In the genomic region with DNA sequence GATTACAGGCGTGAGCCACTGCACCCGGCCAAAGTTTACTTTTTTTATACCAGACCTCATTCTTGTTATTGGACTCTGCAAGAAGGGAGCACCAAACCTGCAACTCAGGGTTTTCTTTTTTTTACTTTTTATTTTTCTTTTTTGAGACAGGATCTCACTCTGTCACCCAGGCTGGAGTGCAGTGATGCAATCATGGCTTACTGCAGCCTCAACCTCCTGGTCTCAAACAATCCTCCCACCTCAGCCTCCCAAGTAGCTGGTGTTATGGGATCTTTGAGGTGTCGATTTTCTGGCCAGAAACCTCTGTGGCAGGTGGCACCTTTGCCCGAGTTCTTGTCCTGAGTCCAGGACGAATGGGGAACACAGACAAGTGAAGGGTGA, we compare ENCODE assay signal across 1 cellular context.
TF ChIP-seq lines count a peak whose summit lies in the region.

No MANE protein-coding gene starts in this region.

TF ChIP-seq in HepG2, 621 proteins besides CTCF, POLR2A, EP300 and RAD21:
- TF ChIP-seq ZSCAN25 (CRISPR knock-in tag; IDR thresholded peaks at IDR 0.05), result 0 out of 2 replicates have a peak, but pooled peaks have one; percentile 46
- no peak for TF ChIP-seq DMAP1 (CRISPR knock-in tag; IDR thresholded peaks at IDR 0.05)
- 0 out of 2 replicates have a peak, but pooled peaks have one; percentile 30 for TF ChIP-seq GLI4 (CRISPR knock-in tag; IDR thresholded peaks at IDR 0.05; ENCODE audit: borderline replicate concordance)
- TF ChIP-seq ZNF720 (CRISPR knock-in tag; IDR thresholded peaks at IDR 0.05), result no peak
- peak; percentile 41; the same call in 1 of the 2 replicates for TF ChIP-seq CEBPG (CRISPR knock-in tag; IDR thresholded peaks at IDR 0.05)
- no peak for TF ChIP-seq CC2D1A (CRISPR knock-in tag; IDR thresholded peaks at IDR 0.05)
- TF ChIP-seq TBP (CRISPR knock-in tag; IDR thresholded peaks at IDR 0.05), result no peak
- 0 out of 2 replicates have a peak, but pooled peaks have one; percentile 12 for TF ChIP-seq HDAC1 (CRISPR knock-in tag; IDR thresholded peaks at IDR 0.05)
- no peak for TF ChIP-seq CHD2 (IDR thresholded peaks at IDR 0.05; ENCODE audit: low read depth, low read length)
- TF ChIP-seq ZNF605 (CRISPR knock-in tag; IDR thresholded peaks at IDR 0.05), result 0 out of 2 replicates have a peak, but pooled peaks have one; percentile 13
- TF ChIP-seq ESRRA (CRISPR knock-in tag; IDR thresholded peaks at IDR 0.05; ENCODE audit: low read depth), result no peak
- 0 out of 2 replicates have a peak, but pooled peaks have one; percentile 3 for TF ChIP-seq ZNF441 (CRISPR knock-in tag; IDR thresholded peaks at IDR 0.05; ENCODE audit: borderline replicate concordance)
- peak; percentile 99 for TF ChIP-seq ZNF770 (CRISPR knock-in tag; IDR thresholded peaks at IDR 0.05)
- 0 out of 2 replicates have a peak, but pooled peaks have one; percentile 10 for TF ChIP-seq KDM1A (CRISPR knock-in tag; IDR thresholded peaks at IDR 0.05)
- 0 out of 2 replicates have a peak, but pooled peaks have one; percentile 71 for TF ChIP-seq ZNF337 (CRISPR knock-in tag; IDR thresholded peaks at IDR 0.05; ENCODE audit: borderline replicate concordance, low read depth)
- TF ChIP-seq REPIN1 (CRISPR knock-in tag; IDR thresholded peaks at IDR 0.05; ENCODE audit: borderline replicate concordance, low read depth), result peak; percentile 17; the same call in 1 of the 2 replicates
